Comparison of ENCODE assay signal across 26 cellular contexts in the genomic region with DNA sequence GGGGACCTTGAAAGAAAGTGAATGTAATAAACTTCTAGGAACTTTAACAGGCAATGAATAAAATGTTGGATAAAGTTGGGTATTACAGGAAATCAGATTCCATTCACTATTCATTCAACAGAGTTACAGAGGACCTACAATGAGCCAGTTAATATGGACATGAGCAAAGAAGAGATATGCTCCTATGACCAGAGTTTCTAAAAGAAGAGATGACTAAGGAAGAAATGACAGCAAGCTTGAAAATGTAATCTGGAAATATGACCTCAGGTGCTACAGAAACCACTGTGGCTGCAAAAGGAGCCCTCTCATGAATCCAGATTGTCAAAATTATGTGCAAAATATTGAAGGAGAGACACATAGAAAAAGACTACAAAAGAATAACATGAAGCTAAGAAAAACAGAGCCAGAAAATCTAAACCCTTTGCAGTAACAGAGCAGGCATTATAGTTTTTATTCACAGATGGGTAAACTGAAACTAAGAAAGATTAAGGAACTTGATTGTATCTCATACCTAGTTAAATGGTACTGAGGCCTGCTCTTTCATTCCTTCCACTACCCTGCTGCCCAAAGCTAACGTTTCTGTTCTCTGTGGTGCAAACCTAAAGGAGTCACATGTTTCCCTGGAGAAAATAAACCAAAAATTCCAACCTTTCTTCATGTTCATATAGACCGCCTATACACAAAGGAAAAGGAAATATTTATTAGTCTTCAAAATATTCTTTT.
DNase-seq lines count a peak whose midpoint lies in the region; ATAC-seq, FAIRE-seq and TF ChIP-seq lines count a peak whose summit lies in the region.
"Had no signal": no experiment of that assay in that cellular context is flagged by ENCODE, and none has a peak within 500 bp of the region (broad histone marks: within the 10 kb centered on the region; RNA-seq: fewer than 3 reads in every experiment).

No MANE protein-coding gene starts in this region.

- RAD21 ChIA-PET in GM12878 (lab: Charles Lee; ENCODE audit: unreplicated experiment), result interaction anchor here (0.8 to 1.6 kb wide), 6 partner anchors 13 to 70 kb away, joined by 3 to 6 read pairs (median 4); no protein-coding TSS in a partner anchor

- no peak overlapping the region for H3K4me3 Mint-ChIP-seq in activated naive CD8-positive, alpha-beta T cell treated with anti-CD3 and anti-CD28 coated beads, Interleukin-2, amount 50 U/mL, for 24 hours
- H3K4me3 Mint-ChIP-seq: B cell; CD4-positive, CD25-positive, alpha-beta regulatory T cell; CD8-positive, alpha-beta T cell; HFFc6 had no signal

- peak; percentile 4 for DNase-seq in COLO829 (ENCODE audit: low spot score)
- DNase-seq in OCI-M1 (lab: John Stamatoyannopoulos, UW), result peak; percentile 24
- DNase-seq in GM12878 (ENCODE audit: low read depth, low spot score), result no peak
- DNase-seq in osteoblast (ENCODE audit: insufficient read length, low spot score, missing footprints), result no peak
- DNase-seq in activated naive CD8-positive, alpha-beta T cell treated with anti-CD3 and anti-CD28 coated beads, Interleukin-2, amount 50 U/mL, for 24 hours, result no peak
- DNase-seq in upper lobe of left lung, result no peak
- DNase-seq: CD4-positive, CD25-positive, alpha-beta regulatory T cell; CD8-positive, alpha-beta T cell; DMS 273 treated with DMSO at 0.1 percent for 48 hours; DMS79; EL; GDM1; GOT3; HFFc6 had no signal

- no peaks in the 10 kb centered on the region for H3K4me1 Mint-ChIP-seq in activated naive CD8-positive, alpha-beta T cell treated with anti-CD3 and anti-CD28 coated beads, Interleukin-2, amount 50 U/mL, for 24 hours
- H3K4me1 Mint-ChIP-seq: B cell; CD4-positive, CD25-positive, alpha-beta regulatory T cell had no signal

- H2AFZ ChIP-seq in GM12878 (ENCODE audit: control insufficient read depth, low read depth, low read length), result no peak overlapping the region
- peak overlapping the region; percentile 27 for H2AFZ ChIP-seq in osteoblast (ENCODE audit: low read length)

- BruUV-seq in GM12878 (replicated peaks; lab: Mats Ljungman, UMichigan), result no TSS peak

- H3K9me3 Mint-ChIP-seq in activated naive CD8-positive, alpha-beta T cell treated with anti-CD3 and anti-CD28 coated beads, Interleukin-2, amount 50 U/mL, for 24 hours, result no peaks in the 10 kb centered on the region

- H3K4me1 ChIP-seq in GM12878 (ENCODE audit: control insufficient read depth, insufficient read depth, low read length) (no peaks in the 10 kb centered on the region), osteoblast (ENCODE audit: insufficient read depth, low read length) (no peaks in the 10 kb centered on the region), upper lobe of left lung (no peaks in the 10 kb centered on the region)
- H3K4me1 ChIP-seq: BLaER1, HAP-1 had no signal

- H3K36me3 Mint-ChIP-seq in activated naive CD8-positive, alpha-beta T cell treated with anti-CD3 and anti-CD28 coated beads, Interleukin-2, amount 50 U/mL, for 24 hours (ENCODE audit: low read depth), result no peaks in the 10 kb centered on the region
- H3K36me3 Mint-ChIP-seq: CD4-positive, CD25-positive, alpha-beta regulatory T cell; CD8-positive, alpha-beta T cell had no signal

- H3K27me3 ChIP-seq in GM12878 (replicated peaks in 1 of 2; ENCODE audit: control insufficient read depth in 2 of 2, insufficient read depth in 2 of 2, low read length in 1 of 2) (no peaks in the 10 kb centered on the region), osteoblast (ENCODE audit: insufficient read depth, low read length) (no peaks in the 10 kb centered on the region), upper lobe of left lung (no peaks in the 10 kb centered on the region)
- H3K27me3 ChIP-seq: BLaER1 had no signal

- H3K4me2 ChIP-seq in GM12878 (ENCODE audit: control insufficient read depth, insufficient read depth), result no peak overlapping the region
- no peak overlapping the region for H3K4me2 ChIP-seq in osteoblast (ENCODE audit: insufficient read depth, low read length)
- H3K4me2 ChIP-seq: BLaER1 had no signal

- POLR2A ChIA-PET in GM12878 (lab: Charles Lee), result interaction anchor here (0.6 to 3.1 kb wide), 2 partner anchors 13 to 91 kb away, joined by 4 to 10 read pairs; no protein-coding TSS in a partner anchor

- H3K79me2 ChIP-seq in GM12878 (ENCODE audit: control insufficient read depth, insufficient read depth, low read length) (no peaks in the 10 kb centered on the region), osteoblast (ENCODE audit: insufficient read depth, low read length) (no peaks in the 10 kb centered on the region)

- no peak for TF ChIP-seq POLR2A in GM12878 (IDR thresholded peaks at IDR 0.05; ENCODE audit: low read depth, low read length)
- TF ChIP-seq POLR2A in upper lobe of left lung (IDR thresholded peaks at IDR 0.05), result no peak

- H3K9ac ChIP-seq in GM12878 (ENCODE audit: control insufficient read depth, insufficient read depth, low read length), result no peak overlapping the region
- H3K9ac ChIP-seq: BLaER1 had no signal

- ATAC-seq in GM12878 (peak; percentile 58), GM18517 (IDR thresholded peaks at IDR 0.05; ENCODE audit: unreplicated experiment) (no peak), HG03045 (IDR thresholded peaks at IDR 0.05; ENCODE audit: unreplicated experiment) (no peak), upper lobe of left lung (ENCODE audit: low FRiP score in 2 of 2) (no peak)
- ATAC-seq in activated naive CD8-positive, alpha-beta T cell treated with anti-CD3 and anti-CD28 coated beads, Interleukin-2, amount 50 U/mL, for 24 hours, result no peak
- ATAC-seq: CD8-positive, alpha-beta T cell had no signal

- H3K9me3 ChIP-seq in GM12878 (replicated peaks; ENCODE audit: control insufficient read depth, insufficient read depth, low read length) (no peaks in the 10 kb centered on the region), osteoblast (ENCODE audit: low read depth, low read length) (no peaks in the 10 kb centered on the region), upper lobe of left lung (no peaks in the 10 kb centered on the region)
- H3K9me3 ChIP-seq: BLaER1, HAP-1 had no signal

- in situ Hi-C loops in GM12878 (cut with MboI), result no loop called here

- no peaks in the 10 kb centered on the region for H3K36me3 ChIP-seq in GM12878 (ENCODE audit: control insufficient read depth in 2 of 2, insufficient read depth in 2 of 2, low read length in 1 of 2)
- H3K36me3 ChIP-seq in osteoblast (ENCODE audit: insufficient read depth, low read length), result no peaks in the 10 kb centered on the region
- H3K36me3 ChIP-seq in upper lobe of left lung, result no peaks in the 10 kb centered on the region
- H3K36me3 ChIP-seq: BLaER1, HAP-1 had no signal

- 33% methylated on average over 2 of the region's 2 CpGs for WGBS in GM12878 (ENCODE audit: insufficient coverage, insufficient replicate concordance, low lambda C conversion rate, missing lambda C conversion rate)
- WGBS in upper lobe of left lung, 2 donors, result 66 to 75% methylated on average over 2 of the region's 2 CpGs

- TF ChIP-seq EP300 in GM12878 (IDR thresholded peaks at IDR 0.05; ENCODE audit: borderline replicate concordance in 1 of 2, control insufficient read depth in 1 of 2, low read depth in 2 of 2, low read length in 2 of 2) (no peak), upper lobe of left lung (IDR thresholded peaks at IDR 0.05) (no peak)

- no peak overlapping the region for H3K4me3 ChIP-seq in GM12878
- no peak overlapping the region for H3K4me3 ChIP-seq in osteoblast (ENCODE audit: insufficient read depth, low read length)
- H3K4me3 ChIP-seq in upper lobe of left lung, result no peak overlapping the region
- H3K4me3 ChIP-seq: BLaER1, HAP-1 had no signal

- intact Hi-C loops in GM12878 (cut with micrococcal nuclease; ENCODE audit: unreplicated experiment), result no loop called here

- SMC1A ChIA-PET in GM12878 (lab: Charles Lee; ENCODE audit: uncharacterized antibody, unreplicated experiment), result interaction anchor here (1.2 to 4.6 kb wide), 6 partner anchors 11 to 89 kb away, joined by 3 to 19 read pairs (median 6); no protein-coding TSS in a partner anchor

- TF ChIP-seq CTCF in GM12878 (IDR thresholded peaks at IDR 0.05 in 2 of 3, conservative IDR thresholded peaks at IDR 0.05 in 1 of 3; ENCODE audit: control insufficient read depth in 2 of 3, extremely low read depth in 1 of 3, insufficient read depth in 1 of 3, low read depth in 3 of 3, low read length in 3 of 3) (no peak), osteoblast (IDR thresholded peaks at IDR 0.05; ENCODE audit: extremely low read depth, low read depth, low read length) (no peak), upper lobe of left lung (IDR thresholded peaks at IDR 0.05) (no peak)

- H3K27ac Mint-ChIP-seq in activated naive CD8-positive, alpha-beta T cell treated with anti-CD3 and anti-CD28 coated beads, Interleukin-2, amount 50 U/mL, for 24 hours, result no peak overlapping the region
- H3K27ac Mint-ChIP-seq: B cell; CD4-positive, CD25-positive, alpha-beta regulatory T cell; CD8-positive, alpha-beta T cell; HFFc6 had no signal

- H4K20me1 ChIP-seq in GM12878 (ENCODE audit: control insufficient read depth, insufficient read depth), result no peaks in the 10 kb centered on the region
- no peaks in the 10 kb centered on the region for H4K20me1 ChIP-seq in osteoblast (ENCODE audit: insufficient read depth, low read length)
- H4K20me1 ChIP-seq: BLaER1 had no signal

- H3K27ac ChIP-seq in GM12878 (ENCODE audit: control insufficient read depth, insufficient read depth), result no peak overlapping the region
- H3K27ac ChIP-seq in osteoblast (ENCODE audit: low read depth, low read length), result no peak overlapping the region
- H3K27ac ChIP-seq in upper lobe of left lung, result no peak overlapping the region
- H3K27ac ChIP-seq: 22Rv1, BLaER1, C4-2B had no signal

- no peaks in the 10 kb centered on the region for H3K27me3 Mint-ChIP-seq in activated naive CD8-positive, alpha-beta T cell treated with anti-CD3 and anti-CD28 coated beads, Interleukin-2, amount 50 U/mL, for 24 hours
- H3K27me3 Mint-ChIP-seq: B cell; CD4-positive, CD25-positive, alpha-beta regulatory T cell had no signal

- FAIRE-seq in GM12878 (lab: Jason Lieb, UNC), result no peak
- FAIRE-seq: A204.1, D721Med, GM12891, GM18507, H54 had no signal

- no peak for TF ChIP-seq RAD21 in GM12878 (IDR thresholded peaks at IDR 0.05; ENCODE audit: insufficient read depth, low read depth, low read length)

- CTCF ChIA-PET in GM12878 (lab: Yijun Ruan, JAX), result interaction anchor here (1.4 to 1.5 kb wide), 2 partner anchors 61 to 325 kb away, joined by 3 to 4 read pairs; no protein-coding TSS in a partner anchor

TF ChIP-seq in GM12878, 131 proteins besides CTCF, POLR2A, EP300 and RAD21:
- no peak for TF ChIP-seq BMI1 (IDR thresholded peaks at IDR 0.05; ENCODE audit: borderline replicate concordance)
- 0 out of 2 replicates have a peak, but pooled peaks have one; percentile 27 for TF ChIP-seq ATF7 (IDR thresholded peaks at IDR 0.05; ENCODE audit: low read depth)
- TF ChIP-seq STAT1 (conservative IDR thresholded peaks at IDR 0.05), result no peak

Comparison
In these comparisons a context has a peak if more than half of its experiments do, and no peak if none do; other contexts are left out.
1. DNase-seq: peak in COLO829 (single experiment) and OCI-M1 (single experiment); none in GM12878 (single experiment), osteoblast (single experiment), activated naive CD8-positive, alpha-beta T cell treated with anti-CD3 and anti-CD28 coated beads, Interleukin-2, amount 50 U/mL, for 24 hours (single experiment) and upper lobe of left lung (0 of 2).